Comparison of ENCODE assay signal across 9 cellular contexts in the genomic region with DNA sequence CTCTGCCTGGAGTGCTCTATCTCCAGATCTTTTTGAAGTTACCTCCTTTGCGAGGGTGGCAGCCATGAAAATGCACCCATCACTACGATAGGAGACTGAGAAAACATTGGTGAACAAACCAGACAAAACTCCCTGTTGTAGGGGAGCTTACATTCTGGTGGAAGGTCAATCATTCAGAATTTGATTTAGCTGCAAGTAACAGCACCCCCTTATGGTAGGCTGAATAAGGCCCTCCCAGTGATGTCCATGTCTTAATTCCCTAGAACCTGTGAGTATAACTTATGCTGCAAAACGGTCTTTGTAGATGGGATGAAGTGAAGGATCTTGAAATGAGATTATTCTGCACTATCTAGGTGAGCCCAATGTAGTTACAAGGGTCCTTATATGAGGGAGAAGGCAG.
DNase-seq lines count a peak whose midpoint lies in the region; TF ChIP-seq lines count a peak whose summit lies in the region.
"Had no signal": no experiment of that assay in that cellular context is flagged by ENCODE, and none has a peak within 500 bp of the region (broad histone marks: within the 10 kb centered on the region; RNA-seq: fewer than 3 reads in every experiment).

No MANE protein-coding gene starts in this region.

- DNase-seq in GM10266 (ENCODE audit: extremely low spot score) (peak; percentile 51), HAP-1 (ENCODE audit: low spot score in 2 of 2) (peak; percentile 20 to 22), OCI-M1 (lab: John Stamatoyannopoulos, UW) (peak; percentile 80), fibroblast of pulmonary artery (ENCODE audit: low read depth) (peak; percentile 44), NCI-H510A (lab: John Stamatoyannopoulos, UW) (no peak), HuH-7 (ENCODE audit: low spot score) (no peak), NCI-H446 treated with DMSO at 0.1 percent for 48 hours (lab: John Stamatoyannopoulos, UW) (no peak)
- no peak for DNase-seq in activated effector memory CD4-positive, alpha-beta T cell treated with anti-CD3 and anti-CD28 coated beads, Interleukin-2, amount 50 U/mL, for 16 hours

- no peaks in the 10 kb centered on the region for H3K9me3 ChIP-seq in HAP-1

- no peaks in the 10 kb centered on the region; the same call in 1 of the 2 replicates for H3K4me1 ChIP-seq in HAP-1
- H3K4me1 ChIP-seq: parathyroid adenoma had no signal

- H3K27me3 ChIP-seq in HAP-1 (ENCODE audit: low read depth): no peaks in the 10 kb centered on the region

- TF ChIP-seq CTCF in GM10266 (IDR thresholded peaks at IDR 0.05; ENCODE audit: control insufficient read depth, insufficient read depth, low read depth, missing control alignments): peak; percentile 63
- TF ChIP-seq CTCF in fibroblast of pulmonary artery (IDR thresholded peaks at IDR 0.05; ENCODE audit: low read length, missing control alignments): peak; percentile 61

- in situ Hi-C loops in HAP-1 (cut with MboI; ENCODE audit: low sequenced_read_pairs): no loop called here

- H3K4me3 ChIP-seq in HAP-1 (no peak overlapping the region), fibroblast of pulmonary artery (replicated peaks; ENCODE audit: low read depth, low read length) (no peak overlapping the region)

- no peaks in the 10 kb centered on the region for H3K36me3 ChIP-seq in HAP-1 (replicated peaks)

Comparison
In these comparisons a context has a peak if more than half of its experiments do, and no peak if none do; other contexts are left out.
1. DNase-seq: peak in GM10266 (single experiment), HAP-1 (2 of 2), OCI-M1 (single experiment) and fibroblast of pulmonary artery (single experiment); none in NCI-H510A (single experiment), HuH-7 (single experiment), NCI-H446 treated with DMSO at 0.1 percent for 48 hours (single experiment) and activated effector memory CD4-positive, alpha-beta T cell treated with anti-CD3 and anti-CD28 coated beads, Interleukin-2, amount 50 U/mL, for 16 hours (single experiment).